ENCODE assay signal across 1 cellular context in genomic region chr3:127787071-127787490, GRCh38.
TF ChIP-seq lines count a peak whose summit lies in the region.

No MANE protein-coding gene starts in this region.

TF ChIP-seq in SK-N-SH, 30 proteins besides CTCF, POLR2A, EP300 and RAD21:
- TF ChIP-seq REST (IDR thresholded peaks at IDR 0.05; ENCODE audit: low read depth, low read length) (no peak), RCOR1 (IDR thresholded peaks at IDR 0.05; ENCODE audit: low read length) (no peak), ELF1 (IDR thresholded peaks at IDR 0.05) (no peak), EZH2phosphoT487 (IDR thresholded peaks at IDR 0.05; ENCODE audit: borderline replicate concordance, low read depth) (no peak), NFIC (IDR thresholded peaks at IDR 0.05; ENCODE audit: borderline replicate concordance) (no peak), SMC3 (IDR thresholded peaks at IDR 0.05; ENCODE audit: low read depth, low read length) (no peak), MAX (IDR thresholded peaks at IDR 0.05; ENCODE audit: low read depth) (no peak), FOXJ3 (CRISPR knock-in tag; IDR thresholded peaks at IDR 0.05) (0 out of 2 replicates have a peak, but pooled peaks have one; percentile 26), RFX5 (IDR thresholded peaks at IDR 0.05; ENCODE audit: low read length) (no peak), MXI1 (IDR thresholded peaks at IDR 0.05; ENCODE audit: low read depth, low read length) (0 out of 2 replicates have a peak, but pooled peaks have one; percentile 27), GATA2 (CRISPR knock-in tag; IDR thresholded peaks at IDR 0.05) (no peak), MEF2A (IDR thresholded peaks at IDR 0.05; ENCODE audit: borderline replicate concordance, low read depth) (no peak)
- TF ChIP-seq, protein P1, sequence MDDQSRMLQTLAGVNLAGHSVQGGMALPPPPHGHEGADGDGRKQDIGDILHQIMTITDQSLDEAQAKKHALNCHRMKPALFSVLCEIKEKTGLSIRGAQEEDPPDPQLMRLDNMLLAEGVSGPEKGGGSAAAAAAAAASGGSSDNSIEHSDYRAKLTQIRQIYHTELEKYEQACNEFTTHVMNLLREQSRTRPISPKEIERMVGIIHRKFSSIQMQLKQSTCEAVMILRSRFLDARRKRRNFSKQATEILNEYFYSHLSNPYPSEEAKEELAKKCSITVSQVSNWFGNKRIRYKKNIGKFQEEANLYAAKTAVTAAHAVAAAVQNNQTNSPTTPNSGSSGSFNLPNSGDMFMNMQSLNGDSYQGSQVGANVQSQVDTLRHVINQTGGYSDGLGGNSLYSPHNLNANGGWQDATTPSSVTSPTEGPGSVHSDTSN (IDR thresholded peaks at IDR 0.05), result no peak
